ENCODE assay signal across 1 cellular context in genomic region chr6:82385961-82386360, GRCh38.
TF ChIP-seq lines count a peak whose summit lies in the region.

No MANE protein-coding gene starts in this region.

TF ChIP-seq in IMR-90, 13 proteins besides CTCF, POLR2A, EP300 and RAD21 (continued from another document):
- no peak for TF ChIP-seq BHLHE40 (IDR thresholded peaks at IDR 0.05; ENCODE audit: low read depth, low read length)
- no peak for TF ChIP-seq MAFK (IDR thresholded peaks at IDR 0.05; ENCODE audit: low read depth, low read length)
- no peak for TF ChIP-seq USF2 (IDR thresholded peaks at IDR 0.05; ENCODE audit: low read depth, low read length)
